In the genomic region with DNA sequence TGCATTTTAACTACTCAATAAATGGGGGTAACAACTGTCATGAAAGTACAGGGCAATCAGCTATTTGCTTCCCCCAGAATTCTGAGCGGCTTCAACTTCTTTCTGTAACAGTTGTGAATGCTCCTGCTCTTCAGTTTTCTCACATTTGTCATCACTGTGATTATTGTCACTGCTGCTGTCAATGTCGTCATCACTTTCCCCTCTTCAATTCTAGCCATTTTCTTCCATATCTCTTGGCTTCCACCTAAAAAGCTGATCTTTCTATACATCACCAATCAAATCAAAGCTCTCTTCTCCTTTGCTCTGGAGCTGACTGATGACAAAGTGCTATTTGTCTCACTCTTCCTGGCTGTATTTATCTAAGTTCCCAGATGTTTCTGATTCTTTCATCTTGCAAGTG, we compare ENCODE assay signal across 28 cellular contexts.
"Had no signal": no experiment of that assay in that cellular context is flagged by ENCODE, and none has a peak within 500 bp of the region (broad histone marks: within the 10 kb centered on the region; RNA-seq: fewer than 3 reads in every experiment).

No MANE protein-coding gene starts in this region.

- H3K4me3 Mint-ChIP-seq: dendritic cell treated with granulocyte-macrophage colony-stimulating factor and Interleukin-4, amounts not matched to agents 40 ng/mL and 50 ng/mL, for 4 days; effector memory CD8-positive, alpha-beta T cell; endodermal cell had no signal

- H3K27ac ChIP-seq: colonic mucosa, coronary artery, dorsolateral prefrontal cortex, epithelial cell of prostate, esophagus muscularis mucosa, esophagus squamous epithelium, foreskin keratinocyte, gastrocnemius medialis, gastroesophageal sphincter, heart left ventricle, heart right ventricle had no signal

- H3K36me3 ChIP-seq: colonic mucosa, esophagus muscularis mucosa, esophagus squamous epithelium, gastrocnemius medialis, gastroesophageal sphincter, heart left ventricle, heart right ventricle had no signal

- H3K9me3 ChIP-seq: colonic mucosa, esophagus muscularis mucosa, esophagus squamous epithelium, gastrocnemius medialis, gastroesophageal sphincter, heart left ventricle, heart right ventricle had no signal

- H3K4me3 ChIP-seq: colonic mucosa, coronary artery, dorsolateral prefrontal cortex, esophagus muscularis mucosa, esophagus squamous epithelium, gastrocnemius medialis, gastroesophageal sphincter, heart left ventricle, heart right ventricle had no signal

- H3K4me1 ChIP-seq: colonic mucosa, esophagus muscularis mucosa, esophagus squamous epithelium, foreskin keratinocyte, gastrocnemius medialis, gastroesophageal sphincter, heart left ventricle, heart right ventricle had no signal

- H3K27me3 ChIP-seq: colonic mucosa, dorsolateral prefrontal cortex, esophagus muscularis mucosa, esophagus squamous epithelium, gastrocnemius medialis, gastroesophageal sphincter, heart left ventricle had no signal

- H3K27ac Mint-ChIP-seq: dendritic cell treated with granulocyte-macrophage colony-stimulating factor and Interleukin-4, amounts not matched to agents 40 ng/mL and 50 ng/mL, for 4 days; effector memory CD8-positive, alpha-beta T cell; endodermal cell had no signal

- FAIRE-seq: colon, endometrium, endothelial cell of umbilical vein, frontal cortex had no signal

- DNase-seq: colonic mucosa; cortex of kidney; dermis blood vessel endothelial cell; dorsolateral prefrontal cortex; effector CD4-positive, alpha-beta T cell; effector CD8-positive, alpha-beta T cell; effector memory CD4-positive, alpha-beta T cell; effector memory CD8-positive, alpha-beta T cell; endodermal cell; erythroblast; esophagus squamous epithelium; foreskin fibroblast; foreskin keratinocyte; foreskin melanocyte; gastrocnemius medialis; head of caudate nucleus; heart left ventricle; heart right ventricle had no signal

- H3K4me1 Mint-ChIP-seq: endodermal cell had no signal

- ATAC-seq: effector memory CD8-positive, alpha-beta T cell; esophagus mucosa; foreskin keratinocyte; gastrocnemius medialis; gastroesophageal sphincter; heart left ventricle; heart right ventricle had no signal

- H3K9me3 Mint-ChIP-seq: dendritic cell treated with granulocyte-macrophage colony-stimulating factor and Interleukin-4, amounts not matched to agents 40 ng/mL and 50 ng/mL, for 4 days; effector memory CD8-positive, alpha-beta T cell; endodermal cell had no signal
